ENCODE assay signal across 5 cellular contexts in genomic region chrX:13062331-13062730, GRCh38. TPM values are rescaled to one million over a fixed set of nuclear protein-coding genes. Genes with fewer than 3 reads are reported as not detected.
"Had no signal": no experiment of that assay in that cellular context is flagged by ENCODE, and none has a peak within 500 bp of the region (broad histone marks: within the 10 kb centered on the region; RNA-seq: fewer than 3 reads in every experiment).

No MANE protein-coding gene starts in this region.

RNA-seq across cellular contexts. Expression of gene FAM9C, which starts 17.9 kb away (rescaled TPM):
- total RNA-seq: HepG2, HT-29, HT1080, IMR-90 had no signal
- polyA plus RNA-seq: HepG2, IgD-negative memory B cell, IMR-90 had no signal
